1 cellular context compared by ENCODE assay signal in the genomic region with DNA sequence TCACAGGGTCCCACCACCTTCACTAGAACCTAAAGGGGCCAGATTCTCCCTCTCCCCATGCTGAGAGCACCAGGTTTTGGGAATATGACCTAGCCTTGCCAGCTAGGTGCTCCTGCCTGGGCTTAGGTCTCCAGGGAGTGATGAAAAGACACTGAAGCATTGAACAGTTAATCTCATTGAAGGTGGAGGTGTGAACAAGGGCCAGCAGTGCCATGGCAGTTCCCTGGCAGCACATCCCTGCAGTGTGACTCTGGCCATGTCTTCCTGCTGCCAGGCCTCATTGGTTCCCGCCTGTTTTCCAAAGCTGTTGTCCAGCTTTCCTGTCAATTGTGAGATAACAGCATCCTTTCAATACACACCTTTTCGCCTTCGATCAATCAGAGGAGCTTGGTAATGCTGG.
TF ChIP-seq lines count a peak whose summit lies in the region.

No MANE protein-coding gene starts in this region.

TF ChIP-seq in HEK293, 187 proteins besides CTCF, POLR2A, EP300 and RAD21 (continued from another document):
- TF ChIP-seq ZNF626 (tag by site-specific recombination; IDR thresholded peaks at IDR 0.05) = no peak
- TF ChIP-seq, protein P1, sequence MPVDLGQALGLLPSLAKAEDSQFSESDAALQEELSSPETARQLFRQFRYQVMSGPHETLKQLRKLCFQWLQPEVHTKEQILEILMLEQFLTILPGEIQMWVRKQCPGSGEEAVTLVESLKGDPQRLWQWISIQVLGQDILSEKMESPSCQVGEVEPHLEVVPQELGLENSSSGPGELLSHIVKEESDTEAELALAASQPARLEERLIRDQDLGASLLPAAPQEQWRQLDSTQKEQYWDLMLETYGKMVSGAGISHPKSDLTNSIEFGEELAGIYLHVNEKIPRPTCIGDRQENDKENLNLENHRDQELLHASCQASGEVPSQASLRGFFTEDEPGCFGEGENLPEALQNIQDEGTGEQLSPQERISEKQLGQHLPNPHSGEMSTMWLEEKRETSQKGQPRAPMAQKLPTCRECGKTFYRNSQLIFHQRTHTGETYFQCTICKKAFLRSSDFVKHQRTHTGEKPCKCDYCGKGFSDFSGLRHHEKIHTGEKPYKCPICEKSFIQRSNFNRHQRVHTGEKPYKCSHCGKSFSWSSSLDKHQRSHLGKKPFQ (tag by site-specific recombination; IDR thresholded peaks at IDR 0.05) = peak; percentile 80
- TF ChIP-seq, protein P2, sequence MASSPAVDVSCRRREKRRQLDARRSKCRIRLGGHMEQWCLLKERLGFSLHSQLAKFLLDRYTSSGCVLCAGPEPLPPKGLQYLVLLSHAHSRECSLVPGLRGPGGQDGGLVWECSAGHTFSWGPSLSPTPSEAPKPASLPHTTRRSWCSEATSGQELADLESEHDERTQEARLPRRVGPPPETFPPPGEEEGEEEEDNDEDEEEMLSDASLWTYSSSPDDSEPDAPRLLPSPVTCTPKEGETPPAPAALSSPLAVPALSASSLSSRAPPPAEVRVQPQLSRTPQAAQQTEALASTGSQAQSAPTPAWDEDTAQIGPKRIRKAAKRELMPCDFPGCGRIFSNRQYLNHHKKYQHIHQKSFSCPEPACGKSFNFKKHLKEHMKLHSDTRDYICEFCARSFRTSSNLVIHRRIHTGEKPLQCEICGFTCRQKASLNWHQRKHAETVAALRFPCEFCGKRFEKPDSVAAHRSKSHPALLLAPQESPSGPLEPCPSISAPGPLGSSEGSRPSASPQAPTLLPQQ (tag by site-specific recombination; IDR thresholded peaks at IDR 0.05) = 0 out of 2 replicates have a peak, but pooled peaks have one; percentile 10
- TF ChIP-seq ZNF777 (tag by site-specific recombination; IDR thresholded peaks at IDR 0.05; ENCODE audit: borderline replicate concordance) = no peak
- TF ChIP-seq ZNF571 (tag by site-specific recombination; IDR thresholded peaks at IDR 0.05) = no peak
